In the genomic region with DNA sequence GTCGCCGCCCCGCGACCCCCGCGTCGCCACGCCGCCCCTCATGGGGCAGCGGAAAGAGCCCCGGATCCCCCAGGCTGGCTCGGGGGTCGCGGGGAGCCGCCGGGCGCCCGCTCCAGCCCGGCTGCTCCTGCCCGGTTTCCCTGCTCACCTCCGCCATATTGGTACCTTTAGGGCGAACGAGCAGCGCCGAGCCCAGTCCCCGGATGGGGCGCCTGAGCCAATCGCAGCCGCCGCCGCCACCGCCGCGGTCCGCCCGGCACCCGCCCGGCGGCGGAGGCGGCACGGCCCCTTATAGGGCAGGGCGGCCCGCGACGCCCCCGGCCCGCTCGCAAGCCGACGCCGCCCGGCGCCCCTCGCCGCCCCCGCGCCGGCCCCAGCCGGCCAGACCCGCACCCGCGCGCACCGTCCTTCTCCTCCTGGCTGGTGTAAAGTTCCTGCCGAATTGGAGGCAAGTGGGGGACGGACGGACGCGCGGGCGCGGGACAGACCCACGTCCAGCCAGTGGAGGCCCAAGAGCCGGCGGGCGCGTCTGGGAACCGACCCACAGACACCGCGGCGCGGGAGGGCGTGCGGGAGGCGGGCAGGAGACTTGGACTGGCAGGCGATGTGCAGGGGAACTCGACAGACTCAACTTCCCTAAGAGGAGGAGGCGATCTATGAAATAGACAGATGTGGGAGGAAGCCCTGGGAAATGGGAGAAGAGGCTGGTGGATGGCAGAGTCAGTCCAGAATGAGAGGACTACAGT, we compare ENCODE assay signal across 8 cellular contexts. TPM values are rescaled to one million over a fixed set of nuclear protein-coding genes. Genes with fewer than 3 reads are reported as not detected.
DNase-seq lines count a peak whose midpoint lies in the region; ATAC-seq, FAIRE-seq and TF ChIP-seq lines count a peak whose summit lies in the region.

A gene with protein sequence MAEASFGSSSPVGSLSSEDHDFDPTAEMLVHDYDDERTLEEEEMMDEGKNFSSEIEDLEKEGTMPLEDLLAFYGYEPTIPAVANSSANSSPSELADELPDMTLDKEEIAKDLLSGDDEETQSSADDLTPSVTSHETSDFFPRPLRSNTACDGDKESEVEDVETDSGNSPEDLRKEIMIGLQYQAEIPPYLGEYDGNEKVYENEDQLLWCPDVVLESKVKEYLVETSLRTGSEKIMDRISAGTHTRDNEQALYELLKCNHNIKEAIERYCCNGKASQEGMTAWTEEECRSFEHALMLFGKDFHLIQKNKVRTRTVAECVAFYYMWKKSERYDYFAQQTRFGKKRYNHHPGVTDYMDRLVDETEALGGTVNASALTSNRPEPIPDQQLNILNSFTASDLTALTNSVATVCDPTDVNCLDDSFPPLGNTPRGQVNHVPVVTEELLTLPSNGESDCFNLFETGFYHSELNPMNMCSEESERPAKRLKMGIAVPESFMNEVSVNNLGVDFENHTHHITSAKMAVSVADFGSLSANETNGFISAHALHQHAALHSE (minus strand): TSS at position 178 of the 746 bp plus-strand sequence. CDS start 21 bp downstream, at position 157.

- peaks cover 4% of the 10 kb centered on the region for H3K36me3 Mint-ChIP-seq in natural killer cell treated with Interleukin-12 subunit alpha and Interleukin-12 subunit beta and Interleukin-15 and Interleukin-18, amount 100 ng/mL, for 72 hours

- ATAC-seq in natural killer cell treated with Interleukin-12 subunit alpha and Interleukin-12 subunit beta and Interleukin-15 and Interleukin-18, amount 100 ng/mL, for 72 hours: peak; percentile 99
- ATAC-seq in stimulated activated naive CD8-positive, alpha-beta T cell treated with anti-CD3 and anti-CD28 coated beads, Interleukin-15, Interleukin-2, amounts not matched to agents 100 U/mL and 50 U/mL, for 24 hours: peak; percentile 97

- H3K27me3 Mint-ChIP-seq in natural killer cell treated with Interleukin-12 subunit alpha and Interleukin-12 subunit beta and Interleukin-15 and Interleukin-18, amount 100 ng/mL, for 72 hours: peaks cover 18 to 36% of the 10 kb centered on the region in 2 donors

- H3K4me3 Mint-ChIP-seq in natural killer cell treated with Interleukin-12 subunit alpha and Interleukin-12 subunit beta and Interleukin-15 and Interleukin-18, amount 100 ng/mL, for 72 hours: peak within 1 kb of the TSS; percentile 89

- H3K4me1 Mint-ChIP-seq in natural killer cell treated with Interleukin-12 subunit alpha and Interleukin-12 subunit beta and Interleukin-15 and Interleukin-18, amount 100 ng/mL, for 72 hours (ENCODE audit: low read depth in 2 of 2): peaks cover 18 to 26% of the 10 kb centered on the region in 2 donors

- no peaks in the 10 kb centered on the region for H3K9me3 Mint-ChIP-seq in natural killer cell treated with Interleukin-12 subunit alpha and Interleukin-12 subunit beta and Interleukin-15 and Interleukin-18, amount 100 ng/mL, for 72 hours

- DNase-seq in Caki2 (ENCODE audit: low read depth) (peak; percentile 55), GM20000 (ENCODE audit: low spot score) (peak; percentile 98), HT-29 (ENCODE audit: low spot score) (peak; percentile 61), RCC 7860 (ENCODE audit: low spot score) (peak; percentile 30), activated T-helper 1 cell treated with Interleukin-2 at 50 U/mL for 16 hours (ENCODE audit: low read depth) (peak; percentile 65), fibroblast of mammary gland (ENCODE audit: low read depth) (peak; percentile 61)
- DNase-seq in natural killer cell treated with Interleukin-12 subunit alpha and Interleukin-12 subunit beta and Interleukin-15 and Interleukin-18, amount 100 ng/mL, for 72 hours (ENCODE audit: low spot score): peak; percentile 85
- peak; percentile 84 for DNase-seq in stimulated activated naive CD8-positive, alpha-beta T cell treated with anti-CD3 and anti-CD28 coated beads, Interleukin-15, Interleukin-2, amounts not matched to agents 100 U/mL and 50 U/mL, for 24 hours

- no peak for FAIRE-seq in RCC 7860 (lab: Jason Lieb, UNC)

- H3K4me3 ChIP-seq in fibroblast of mammary gland (ENCODE audit: control insufficient read depth, low read depth, low read length): peak within 1 kb of the TSS; percentile 80

- H3K27ac Mint-ChIP-seq in natural killer cell treated with Interleukin-12 subunit alpha and Interleukin-12 subunit beta and Interleukin-15 and Interleukin-18, amount 100 ng/mL, for 72 hours: peak within 1 kb of the TSS; percentile 61 to 82

- TF ChIP-seq CTCF in GM20000 (IDR thresholded peaks at IDR 0.05; ENCODE audit: extremely low read depth, missing control alignments) (no peak), fibroblast of mammary gland (conservative IDR thresholded peaks at IDR 0.05; ENCODE audit: control insufficient read depth, insufficient read depth, low read depth, low read length) (no peak)

- in situ Hi-C loops in Caki2 (cut with HindIII; ENCODE audit: low pct_unique_long_range_greater_than_20kb, low sequenced_read_pairs): no loop called here

RNA-seq across cellular contexts. Expression of the gene that starts here (rescaled TPM):
- total RNA-seq in Caki2 (2014; rRNA removed; shearing (Covaris generic); ENCODE audit: low replicate concordance): 4.7 and 18.6 TPM in 2 replicates
- total RNA-seq in HT-29 (2014; rRNA removed; shearing (Covaris generic)): 8.6 and 15.2 TPM in 2 replicates
- total RNA-seq in natural killer cell treated with Interleukin-12 subunit alpha and Interleukin-12 subunit beta and Interleukin-15 and Interleukin-18, amount 100 ng/mL, for 72 hours: 10 to 100 TPM; 21.0 to 28.7 TPM

Comparison
In these comparisons a context has a peak if more than half of its experiments do, and no peak if none do; other contexts are left out.
1. Peak in every context shown above with its lines: DNase-seq, ATAC-seq and H3K4me3 ChIP-seq.
2. DNase-seq: peak in every context shown above with its lines; median percentile 98 in GM20000; 85 in natural killer cell treated with Interleukin-12 subunit alpha and Interleukin-12 subunit beta and Interleukin-15 and Interleukin-18, amount 100 ng/mL, for 72 hours; 84 in stimulated activated naive CD8-positive, alpha-beta T cell treated with anti-CD3 and anti-CD28 coated beads, Interleukin-15, Interleukin-2, amounts not matched to agents 100 U/mL and 50 U/mL, for 24 hours; 65 in activated T-helper 1 cell treated with Interleukin-2 at 50 U/mL for 16 hours; 61 in HT-29; 61 in fibroblast of mammary gland; 55 in Caki2; 30 in RCC 7860.